19 cellular contexts compared by ENCODE assay signal in genomic region chr15:45855210-45855906, GRCh38.
DNase-seq lines count a peak whose midpoint lies in the region; ATAC-seq and TF ChIP-seq lines count a peak whose summit lies in the region.
"Had no signal": no experiment of that assay in that cellular context is flagged by ENCODE, and none has a peak within 500 bp of the region (broad histone marks: within the 10 kb centered on the region; RNA-seq: fewer than 3 reads in every experiment).

No MANE protein-coding gene starts in this region.

- DNase-seq in ELF-1 (ENCODE audit: low read depth, low spot score) (peak; percentile 2), NCI-H146 treated with DMSO at 0.1 percent for 48 hours (lab: John Stamatoyannopoulos, UW; ENCODE audit: unreplicated experiment) (peak; percentile 21), astrocyte of the hippocampus (ENCODE audit: low read depth, low spot score) (peak; percentile 50), mucosa of descending colon (peak in 1 of 3 donors; percentile 14), NCI-H1694 treated with DMSO at 0.1 percent for 48 hours (lab: John Stamatoyannopoulos, UW) (no peak), NK-92 (lab: John Stamatoyannopoulos, UW; ENCODE audit: unreplicated experiment) (no peak)
- DNase-seq: activated CD4-positive, CD25-positive, alpha-beta regulatory T cell; activated CD8-positive, alpha-beta T cell treated with anti-CD3 and anti-CD28 coated beads for 36 hours; activated T-cell treated with anti-CD3 and anti-CD28 coated beads, Interleukin-2, amount 50 U/mL, for 48 hours; CD4-positive, alpha-beta memory T cell; H9; NCI-H1048; NK-92 treated with Interleukin-12 subunit alpha and Interleukin-12 subunit beta, amount 100 ng/mL, for 24 hours; sigmoid colon; stimulated activated naive CD8-positive, alpha-beta T cell treated with anti-CD3 and anti-CD28 coated beads, Interleukin-15, Interleukin-2, amounts not matched to agents 100 U/mL and 50 U/mL, for 24 hours; T-cell; trophoblast cell had no signal

- no peaks in the 10 kb centered on the region for H3K4me1 ChIP-seq in mucosa of descending colon (ENCODE audit: low read depth)

- H3K36me3 ChIP-seq in mucosa of descending colon (ENCODE audit: low read depth): no peaks in the 10 kb centered on the region
- H3K36me3 ChIP-seq: sigmoid colon had no signal

- TF ChIP-seq CTCF in mucosa of descending colon (IDR thresholded peaks at IDR 0.05): no peak

- H3K4me3 ChIP-seq in mucosa of descending colon: no peak overlapping the region
- H3K4me3 ChIP-seq: sigmoid colon had no signal

- intact Hi-C loops in mucosa of descending colon (cut with DNase I, micrococcal nuclease): no loop called here

- ATAC-seq in mucosa of descending colon: peak; percentile 85
- no peak for ATAC-seq in GM19023 (IDR thresholded peaks at IDR 0.05; ENCODE audit: unreplicated experiment)
- ATAC-seq in HG03097 (IDR thresholded peaks at IDR 0.05; ENCODE audit: low FRiP score, unreplicated experiment): no peak
- ATAC-seq: activated CD8-positive, alpha-beta T cell treated with anti-CD3 and anti-CD28 coated beads for 36 hours; stimulated activated naive CD8-positive, alpha-beta T cell treated with anti-CD3 and anti-CD28 coated beads, Interleukin-15, Interleukin-2, amounts not matched to agents 100 U/mL and 50 U/mL, for 24 hours; T-cell had no signal

- peaks cover 5% of the 10 kb centered on the region for H3K9me3 ChIP-seq in mucosa of descending colon

Comparison
In these comparisons a context has a peak if more than half of its experiments do, and no peak if none do; other contexts are left out.
1. DNase-seq: peak in ELF-1 (single experiment), NCI-H146 treated with DMSO at 0.1 percent for 48 hours (single experiment) and astrocyte of the hippocampus (single experiment); none in NCI-H1694 treated with DMSO at 0.1 percent for 48 hours (single experiment) and NK-92 (single experiment).